ENCODE assay signal across 9 cellular contexts in genomic region chr16:74563828-74564263, GRCh38. TPM values are rescaled to one million over a fixed set of nuclear protein-coding genes. Genes with fewer than 3 reads are reported as not detected.
DNase-seq lines count a peak whose midpoint lies in the region; ATAC-seq and TF ChIP-seq lines count a peak whose summit lies in the region.
"Had no signal": no experiment of that assay in that cellular context is flagged by ENCODE, and none has a peak within 500 bp of the region (broad histone marks: within the 10 kb centered on the region; RNA-seq: fewer than 3 reads in every experiment).

No MANE protein-coding gene starts in this region.

- H2AFZ ChIP-seq in neural progenitor cell (replicated peaks): no peak overlapping the region

- no peak overlapping the region for H3K27ac ChIP-seq in left ventricle myocardium inferior (replicated peaks)
- no peak overlapping the region for H3K27ac ChIP-seq in upper lobe of right lung
- H3K27ac ChIP-seq in neural progenitor cell: no peak overlapping the region
- H3K27ac ChIP-seq in ovary: no peak overlapping the region

- WGBS in ovary, 3 donors: 73 to 75% (median 74%) methylated on average over 7 of the region's 7 CpGs

- no peaks in the 10 kb centered on the region for H3K27me3 ChIP-seq in left ventricle myocardium inferior (ENCODE audit: low read depth)
- no peaks in the 10 kb centered on the region for H3K27me3 ChIP-seq in upper lobe of right lung
- H3K27me3 ChIP-seq in neural progenitor cell: no peaks in the 10 kb centered on the region
- no peaks in the 10 kb centered on the region for H3K27me3 ChIP-seq in ovary
- H3K27me3 ChIP-seq: MG63 had no signal

- no peak for DNase-seq in left ventricle myocardium superior
- no peak for DNase-seq in left ventricle myocardium inferior
- DNase-seq in activated B cell treated with CpG ODN at 0.5 μM for 24 hours: no peak
- DNase-seq in kidney glomerular epithelial cell (lab: John Stamatoyannopoulos, UW): peak; percentile 32
- no peak for DNase-seq in upper lobe of right lung
- no peak for DNase-seq in neural progenitor cell (ENCODE audit: low spot score)
- no peak for DNase-seq in hippocampal formation (lab: John Stamatoyannopoulos, UW)
- no peak for DNase-seq in ovary
- DNase-seq: MG63 had no signal

- H3K9ac ChIP-seq in neural progenitor cell: no peak overlapping the region

- H3K4me1 ChIP-seq in left ventricle myocardium inferior (peaks cover 32% of the 10 kb centered on the region), upper lobe of right lung (peaks cover 9% of the 10 kb centered on the region), neural progenitor cell (peaks cover 3% of the 10 kb centered on the region), ovary (ENCODE audit: insufficient read depth) (peaks cover 7% of the 10 kb centered on the region)

- H3K79me2 ChIP-seq in neural progenitor cell (ENCODE audit: low read depth): peaks cover 93% of the 10 kb centered on the region

- H3K9me3 ChIP-seq in left ventricle myocardium inferior (replicated peaks): no peaks in the 10 kb centered on the region
- no peaks in the 10 kb centered on the region for H3K9me3 ChIP-seq in upper lobe of right lung
- no peaks in the 10 kb centered on the region for H3K9me3 ChIP-seq in neural progenitor cell (ENCODE audit: low read depth)
- H3K9me3 ChIP-seq in ovary: no peaks in the 10 kb centered on the region
- H3K9me3 ChIP-seq: MG63 had no signal

- H4K20me1 ChIP-seq in neural progenitor cell (ENCODE audit: low read depth): peaks cover 85% of the 10 kb centered on the region

- ATAC-seq in left ventricle myocardium superior (peak; percentile 21), activated B cell treated with CpG ODN at 0.5 μM for 24 hours (ENCODE audit: low read depth) (peak; percentile 28), upper lobe of right lung (peak; percentile 93)

- H3K4me3 ChIP-seq in left ventricle myocardium inferior (no peak overlapping the region), upper lobe of right lung (no peak overlapping the region), neural progenitor cell (no peak overlapping the region), ovary (no peak overlapping the region)
- H3K4me3 ChIP-seq: MG63 had no signal

- H3K27me3 Mint-ChIP-seq in activated B cell treated with CpG ODN at 0.5 μM for 24 hours (no peaks in the 10 kb centered on the region), neural progenitor cell (ENCODE audit: insufficient read depth, low read depth) (no peaks in the 10 kb centered on the region)

- TF ChIP-seq POLR2A in ovary (IDR thresholded peaks at IDR 0.05): no peak

- no peak for TF ChIP-seq CTCF in left ventricle myocardium inferior (IDR thresholded peaks at IDR 0.05; ENCODE audit: borderline replicate concordance)
- TF ChIP-seq CTCF in activated B cell treated with CpG ODN at 0.5 μM for 24 hours (IDR thresholded peaks at IDR 0.05): no peak
- TF ChIP-seq CTCF in upper lobe of right lung (IDR thresholded peaks at IDR 0.05): no peak
- TF ChIP-seq CTCF in neural progenitor cell (IDR thresholded peaks at IDR 0.05): no peak
- TF ChIP-seq CTCF in ovary (IDR thresholded peaks at IDR 0.05): no peak

- H3K36me3 Mint-ChIP-seq in activated B cell treated with CpG ODN at 0.5 μM for 24 hours (ENCODE audit: low read depth) (peaks cover 10% of the 10 kb centered on the region), neural progenitor cell (peaks cover 16% of the 10 kb centered on the region)

- no peak overlapping the region for H3K4me2 ChIP-seq in neural progenitor cell

- H3K9me3 Mint-ChIP-seq in activated B cell treated with CpG ODN at 0.5 μM for 24 hours (no peaks in the 10 kb centered on the region), neural progenitor cell (no peaks in the 10 kb centered on the region)

- H3F3A ChIP-seq in neural progenitor cell (ENCODE audit: low read depth): no peaks in the 10 kb centered on the region

- POLR2A ChIA-PET in activated B cell treated with CpG ODN at 0.5 μM for 24 hours (lab: Charles Lee): no interaction called here

- TF ChIP-seq EP300 in ovary (IDR thresholded peaks at IDR 0.05): no peak

- H3K4me3 Mint-ChIP-seq in activated B cell treated with CpG ODN at 0.5 μM for 24 hours: no peak overlapping the region
- no peak overlapping the region for H3K4me3 Mint-ChIP-seq in neural progenitor cell

- CTCF ChIA-PET in activated B cell treated with CpG ODN at 0.5 μM for 24 hours (lab: Charles Lee): no interaction called here

- peaks cover 40% of the 10 kb centered on the region for H3K4me1 Mint-ChIP-seq in activated B cell treated with CpG ODN at 0.5 μM for 24 hours
- no peaks in the 10 kb centered on the region for H3K4me1 Mint-ChIP-seq in neural progenitor cell

- intact Hi-C loops in left ventricle myocardium superior (cut with micrococcal nuclease): no loop called here
- intact Hi-C loops in left ventricle myocardium inferior (cut with micrococcal nuclease): no loop called here
- intact Hi-C loops in activated B cell treated with CpG ODN at 0.5 μM for 24 hours (cut with micrococcal nuclease): no loop called here
- intact Hi-C loops in upper lobe of right lung (cut with DNase I): no loop called here
- intact Hi-C loops in ovary (cut with DNase I): loop anchor here in 1 of 4 donors (10.0 kb wide), 1 partner anchor 71 kb away; no protein-coding TSS in a partner anchor

- H3K36me3 ChIP-seq in left ventricle myocardium inferior (no peaks in the 10 kb centered on the region), upper lobe of right lung (no peaks in the 10 kb centered on the region), neural progenitor cell (no peaks in the 10 kb centered on the region), ovary (no peaks in the 10 kb centered on the region)
- H3K36me3 ChIP-seq: MG63 had no signal

- H3K27ac Mint-ChIP-seq in activated B cell treated with CpG ODN at 0.5 μM for 24 hours (no peak overlapping the region), neural progenitor cell (no peak overlapping the region)

RNA-seq across cellular contexts. Expression of gene GLG1, which starts 43.1 kb away (rescaled TPM):
- total RNA-seq in left ventricle myocardium superior (80.0 TPM), left ventricle myocardium inferior (72.7 TPM), activated B cell treated with CpG ODN at 0.5 μM for 24 hours (72.7 and 81.4 TPM in 2 replicates), upper lobe of right lung (112 TPM), neural progenitor cell (ENCODE audit: low replicate concordance) (117 and 138 TPM in 2 replicates), ovary (100 to 1,000 TPM in 6 of 7 donors, 10 to 100 TPM in 1; 88.9 to 171 (median 154) TPM)
- 100 to 1,000 TPM in 1 of 2 donors, 10 to 100 TPM in 1; 90.3 to 168 TPM for polyA plus RNA-seq in ovary

Comparison
In these comparisons a context has a peak if more than half of its experiments do, and no peak if none do; other contexts are left out.
1. ATAC-seq: peak in every context shown above with its lines; median percentile 93 in upper lobe of right lung; 28 in activated B cell treated with CpG ODN at 0.5 μM for 24 hours; 21 in left ventricle myocardium superior.